21 cellular contexts compared by ENCODE assay signal in the genomic region with DNA sequence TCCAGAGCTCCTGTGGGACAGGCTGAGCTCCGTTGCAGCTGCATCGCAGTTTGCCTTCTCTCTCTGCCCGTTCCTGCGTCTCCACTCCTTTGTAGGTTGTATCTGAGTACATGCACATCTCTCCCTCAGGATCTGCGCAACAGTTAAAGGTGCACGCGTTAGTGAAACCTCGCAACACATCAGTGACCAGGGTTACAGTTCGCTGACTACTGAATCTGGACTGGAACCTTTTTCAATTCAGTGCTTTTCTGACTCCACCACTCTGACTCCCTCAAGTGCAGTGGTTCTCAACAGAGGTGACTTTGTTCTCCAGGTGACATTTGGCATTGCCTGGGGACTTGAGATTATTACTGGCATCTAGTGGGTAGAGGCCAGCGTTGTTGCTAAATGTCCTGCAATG. TPM values are rescaled to one million over a fixed set of nuclear protein-coding genes. Genes with fewer than 3 reads are reported as not detected.
DNase-seq lines count a peak whose midpoint lies in the region; ATAC-seq, FAIRE-seq and TF ChIP-seq lines count a peak whose summit lies in the region.
"Had no signal": no experiment of that assay in that cellular context is flagged by ENCODE, and none has a peak within 500 bp of the region (broad histone marks: within the 10 kb centered on the region; RNA-seq: fewer than 3 reads in every experiment).

No MANE protein-coding gene starts in this region.

- peak; percentile 52 for ATAC-seq in GM21515 (IDR thresholded peaks at IDR 0.05; ENCODE audit: unreplicated experiment)
- peak; percentile 45 for ATAC-seq in HG03575 (IDR thresholded peaks at IDR 0.05; ENCODE audit: extremely low read depth, insufficient number of reproducible peaks, low FRiP score, unreplicated experiment)
- no peak for ATAC-seq in HG03039 (IDR thresholded peaks at IDR 0.05; ENCODE audit: unreplicated experiment)
- ATAC-seq: activated T-helper 17 cell treated with anti-CD3 and anti-CD28 coated beads, Interleukin-2, amount 50 U/mL, for 72 hours; esophagus mucosa; naive thymus-derived CD8-positive, alpha-beta T cell had no signal

- no peak for FAIRE-seq in GM12891 (lab: Jason Lieb, UNC)
- FAIRE-seq: bronchial epithelial cell had no signal

- TF ChIP-seq POLR2A in GM12891 (IDR thresholded peaks at IDR 0.05; ENCODE audit: low read depth, low read length), result no peak

- DNase-seq in GM12891 (ENCODE audit: insufficient read length, low spot score), result no peak
- DNase-seq in renal cortical epithelial cell (ENCODE audit: low read depth), result peak; percentile 4
- no peak for DNase-seq in dedifferentiated amniotic fluid mesenchymal stem cell (ENCODE audit: extremely low spot score)
- no peak for DNase-seq in NCI-H526 (lab: John Stamatoyannopoulos, UW)
- DNase-seq in activated CD8-positive, alpha-beta memory T cell treated with anti-CD3 and anti-CD28 coated beads for 24 hours, result no peak
- DNase-seq: activated CD4-positive, CD25-positive, alpha-beta regulatory T cell; DMS 273 treated with DMSO at 0.1 percent for 48 hours; dorsolateral prefrontal cortex; H7; IMR-90; naive thymus-derived CD8-positive, alpha-beta T cell; NCI-H1694 treated with DMSO at 0.1 percent for 48 hours; NCI-H510A treated with DMSO at 0.1 percent for 48 hours; SHP77 treated with DMSO at 0.1 percent for 48 hours; testis had no signal

TF ChIP-seq in GM12891, 5 proteins besides CTCF, POLR2A, EP300 and RAD21:
- TF ChIP-seq TAF1 (IDR thresholded peaks at IDR 0.05; ENCODE audit: low read depth, low read length) (no peak), POLR2AphosphoS5 (IDR thresholded peaks at IDR 0.05; ENCODE audit: low read depth, low read length) (no peak), PAX5 (IDR thresholded peaks at IDR 0.05; ENCODE audit: insufficient read depth, low read length, severe bottlenecking) (peak; percentile 82), SPI1 (IDR thresholded peaks at IDR 0.05; ENCODE audit: low read depth, low read length) (no peak), POU2F2 (IDR thresholded peaks at IDR 0.05; ENCODE audit: low read depth, low read length) (no peak)

RNA-seq across cellular contexts. Expression of gene UST, which starts 44.0 kb away (rescaled TPM):
- polyA plus RNA-seq in GM12891 (2012; ENCODE audit: low read depth, missing spikeins), result 9.5 TPM
- 0.87 and 2.8 TPM in 2 replicates for total RNA-seq in renal cortical epithelial cell
